Comparison of ENCODE assay signal across 2 cellular contexts in genomic region chr5:40165789-40166728, GRCh38.
TF ChIP-seq lines count a peak whose summit lies in the region.

No MANE protein-coding gene starts in this region.

TF ChIP-seq in liver, 16 proteins besides CTCF, POLR2A, EP300 and RAD21 (continued from another document):
- TF ChIP-seq, protein P1, sequence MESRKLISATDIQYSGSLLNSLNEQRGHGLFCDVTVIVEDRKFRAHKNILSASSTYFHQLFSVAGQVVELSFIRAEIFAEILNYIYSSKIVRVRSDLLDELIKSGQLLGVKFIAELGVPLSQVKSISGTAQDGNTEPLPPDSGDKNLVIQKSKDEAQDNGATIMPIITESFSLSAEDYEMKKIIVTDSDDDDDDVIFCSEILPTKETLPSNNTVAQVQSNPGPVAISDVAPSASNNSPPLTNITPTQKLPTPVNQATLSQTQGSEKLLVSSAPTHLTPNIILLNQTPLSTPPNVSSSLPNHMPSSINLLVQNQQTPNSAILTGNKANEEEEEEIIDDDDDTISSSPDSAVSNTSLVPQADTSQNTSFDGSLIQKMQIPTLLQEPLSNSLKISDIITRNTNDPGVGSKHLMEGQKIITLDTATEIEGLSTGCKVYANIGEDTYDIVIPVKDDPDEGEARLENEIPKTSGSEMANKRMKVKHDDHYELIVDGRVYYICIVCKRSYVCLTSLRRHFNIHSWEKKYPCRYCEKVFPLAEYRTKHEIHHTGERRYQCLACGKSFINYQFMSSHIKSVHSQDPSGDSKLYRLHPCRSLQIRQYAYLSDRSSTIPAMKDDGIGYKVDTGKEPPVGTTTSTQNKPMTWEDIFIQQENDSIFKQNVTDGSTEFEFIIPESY (IDR thresholded peaks at IDR 0.05) = no peak
- TF ChIP-seq YY1 (IDR thresholded peaks at IDR 0.05) (no peak), REST (IDR thresholded peaks at IDR 0.05) (no peak), RXRA (IDR thresholded peaks at IDR 0.05) (no peak), FOXA1 (IDR thresholded peaks at IDR 0.05) (no peak), HNF4A (conservative IDR thresholded peaks at IDR 0.05) (no peak), JUND (IDR thresholded peaks at IDR 0.05) (no peak), TAF1 (conservative IDR thresholded peaks at IDR 0.05) (no peak), GABPA (IDR thresholded peaks at IDR 0.05 in 1 of 2, conservative IDR thresholded peaks at IDR 0.05 in 1 of 2) (no peak)
- TF ChIP-seq, protein P2, sequence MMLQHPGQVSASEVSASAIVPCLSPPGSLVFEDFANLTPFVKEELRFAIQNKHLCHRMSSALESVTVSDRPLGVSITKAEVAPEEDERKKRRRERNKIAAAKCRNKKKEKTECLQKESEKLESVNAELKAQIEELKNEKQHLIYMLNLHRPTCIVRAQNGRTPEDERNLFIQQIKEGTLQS (IDR thresholded peaks at IDR 0.05) = no peak
TF ChIP-seq in liver: peak in this region for 0.

TF ChIP-seq in HepG2, 621 proteins besides CTCF, POLR2A, EP300 and RAD21 (continued from another document):
- TF ChIP-seq HIVEP1 (CRISPR knock-in tag; IDR thresholded peaks at IDR 0.05) (no peak), SIX4 (CRISPR knock-in tag; IDR thresholded peaks at IDR 0.05) (no peak), ATF7 (IDR thresholded peaks at IDR 0.05) (no peak), ATF7 (CRISPR knock-in tag; IDR thresholded peaks at IDR 0.05) (no peak), ZNF274 (CRISPR knock-in tag; IDR thresholded peaks at IDR 0.05) (no peak), ZNF597 (CRISPR knock-in tag; IDR thresholded peaks at IDR 0.05) (no peak), NR2F6 (IDR thresholded peaks at IDR 0.05) (no peak), NR2F6 (CRISPR knock-in tag; IDR thresholded peaks at IDR 0.05) (no peak), CEBPB (IDR thresholded peaks at IDR 0.05; ENCODE audit: borderline replicate concordance, low read depth, low read length) (no peak), MTF2 (CRISPR knock-in tag; IDR thresholded peaks at IDR 0.05; ENCODE audit: borderline replicate concordance) (no peak), NFRKB (IDR thresholded peaks at IDR 0.05) (no peak)
